In the genomic region with DNA sequence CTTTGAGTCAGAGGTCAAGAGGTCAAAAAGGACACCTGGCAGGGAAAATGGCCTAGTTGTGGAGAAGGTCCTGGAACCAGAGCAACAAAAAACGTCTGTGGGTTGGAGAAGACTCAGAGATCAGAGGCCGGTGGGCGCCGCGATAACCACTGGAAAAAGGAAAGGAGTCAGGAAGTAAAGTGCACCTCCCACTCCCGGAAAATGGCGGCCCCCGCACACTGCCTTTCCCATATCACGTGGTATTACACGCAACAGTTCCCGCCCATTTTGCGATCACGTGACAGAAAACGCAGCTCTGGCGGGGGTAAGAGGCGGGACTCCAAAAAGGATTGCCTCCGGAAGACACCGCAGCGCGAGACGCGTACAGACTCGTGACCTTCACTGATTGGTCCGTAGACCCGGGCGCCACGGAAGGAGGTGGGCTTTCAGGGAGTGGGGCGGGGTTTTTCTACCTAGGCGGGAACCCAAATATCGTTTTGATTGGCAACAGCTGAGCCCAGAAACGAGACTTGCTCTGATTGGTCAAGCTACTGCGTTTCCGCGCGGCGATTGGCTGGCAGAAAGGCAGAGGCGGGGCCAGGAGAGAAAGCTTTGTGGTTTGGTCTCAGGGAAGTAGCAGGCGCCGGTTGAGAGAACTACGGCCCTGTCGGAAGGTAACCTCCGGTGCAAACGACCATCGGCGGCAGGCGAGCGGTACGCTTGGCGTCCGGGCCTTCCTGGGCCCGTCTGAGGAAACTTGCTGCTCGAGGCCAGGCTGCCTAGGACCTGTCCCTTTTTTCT, we compare ENCODE assay signal across 8 cellular contexts. TPM values are rescaled to one million over a fixed set of nuclear protein-coding genes. Genes with fewer than 3 reads are reported as not detected.
DNase-seq lines count a peak whose midpoint lies in the region; ATAC-seq and TF ChIP-seq lines count a peak whose summit lies in the region.

A gene with protein sequence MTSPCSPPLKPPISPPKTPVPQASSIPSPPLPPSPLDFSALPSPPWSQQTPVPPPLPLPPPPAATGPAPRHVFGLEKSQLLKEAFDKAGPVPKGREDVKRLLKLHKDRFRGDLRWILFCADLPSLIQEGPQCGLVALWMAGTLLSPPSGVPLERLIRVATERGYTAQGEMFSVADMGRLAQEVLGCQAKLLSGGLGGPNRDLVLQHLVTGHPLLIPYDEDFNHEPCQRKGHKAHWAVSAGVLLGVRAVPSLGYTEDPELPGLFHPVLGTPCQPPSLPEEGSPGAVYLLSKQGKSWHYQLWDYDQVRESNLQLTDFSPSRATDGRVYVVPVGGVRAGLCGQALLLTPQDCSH (minus strand): TSS at position 193 of the 780 bp plus-strand sequence. CDS start 674 bp downstream, outside the sequence.

- no peaks in the 10 kb centered on the region for H3F3A ChIP-seq in SK-N-SH (replicated peaks; ENCODE audit: insufficient read depth)

- no peak for TF ChIP-seq RAD21 in SK-N-SH (IDR thresholded peaks at IDR 0.05; ENCODE audit: low read length)

- peak within 1 kb of the TSS; percentile 100 for H3K4me3 Mint-ChIP-seq in activated naive CD4-positive, alpha-beta T cell treated with anti-CD3 and anti-CD28 coated beads, Interleukin-2, amount 50 U/mL, for 24 hours

- H3K9me3 ChIP-seq in SK-N-SH, result no peaks in the 10 kb centered on the region

- H3K27ac ChIP-seq in SK-N-SH (ENCODE audit: low read depth in 2 of 2, low read length in 1 of 2), result peak within 1 kb of the TSS; percentile 81 to 88
- peak within 1 kb of the TSS; percentile 91 for H3K27ac ChIP-seq in temporal lobe (ENCODE audit: low read depth, low read length)

- H3K4me2 ChIP-seq in SK-N-SH, result peak within 1 kb of the TSS; percentile 90

- DNase-seq in GM04504 (ENCODE audit: low read depth) (peak; percentile 100), NCI-H1048 (lab: John Stamatoyannopoulos, UW) (peak; percentile 98), SK-N-SH (peak; percentile 96), globus pallidus (ENCODE audit: low spot score) (peak; percentile 100), nucleus accumbens (lab: John Stamatoyannopoulos, UW) (peak; percentile 98 to 100 (median 100))

- H3K27me3 ChIP-seq in SK-N-SH (ENCODE audit: insufficient read depth), result no peaks in the 10 kb centered on the region

- no peak for TF ChIP-seq EP300 in SK-N-SH (IDR thresholded peaks at IDR 0.05; ENCODE audit: borderline replicate concordance in 1 of 2, low read depth in 1 of 2, low read length in 1 of 2)

- H3K27me3 Mint-ChIP-seq in activated naive CD4-positive, alpha-beta T cell treated with anti-CD3 and anti-CD28 coated beads, Interleukin-2, amount 50 U/mL, for 24 hours, result no peaks in the 10 kb centered on the region

- POLR2A ChIA-PET in SK-N-SH (lab: Yijun Ruan, JAX), result interaction anchor here (0.6 to 1.5 kb wide), 7 partner anchors 28 to 519 kb away, joined by 3 to 20 read pairs (median 6); partner anchors contain the start of genes COQ8B, EGLN2, ITPKC and RAB4B

- peaks cover 16% of the 10 kb centered on the region for H4K20me1 ChIP-seq in SK-N-SH (ENCODE audit: insufficient read depth)

- peaks cover 33% of the 10 kb centered on the region for H3K4me1 Mint-ChIP-seq in activated naive CD4-positive, alpha-beta T cell treated with anti-CD3 and anti-CD28 coated beads, Interleukin-2, amount 50 U/mL, for 24 hours

- H2AFZ ChIP-seq in SK-N-SH (ENCODE audit: low read depth), result peak within 1 kb of the TSS; percentile 75; the same call in 1 of the 2 replicates

- peaks cover 14 to 25% of the 10 kb centered on the region in 2 experiments; a peak in 2 of 4 replicates for H3K4me1 ChIP-seq in SK-N-SH (ENCODE audit: control insufficient read depth in 1 of 2, insufficient read depth in 2 of 2, low read depth in 1 of 2, low read length in 1 of 2)

- peak within 1 kb of the TSS; percentile 88 for H3K9ac ChIP-seq in SK-N-SH

- peaks cover 21% of the 10 kb centered on the region for H3K36me3 Mint-ChIP-seq in activated naive CD4-positive, alpha-beta T cell treated with anti-CD3 and anti-CD28 coated beads, Interleukin-2, amount 50 U/mL, for 24 hours

- CTCF ChIA-PET in SK-N-SH (lab: Yijun Ruan, JAX), result interaction anchor here (1.1 to 3.0 kb wide), 2 partner anchors 56 to 87 kb away, joined by 6 to 18 read pairs; no protein-coding TSS in a partner anchor

- 1% methylated on average over 44 of the region's 52 CpGs for WGBS in SK-N-SH (ENCODE audit: low lambda C conversion rate)

- no peaks in the 10 kb centered on the region for H3K9me3 Mint-ChIP-seq in activated naive CD4-positive, alpha-beta T cell treated with anti-CD3 and anti-CD28 coated beads, Interleukin-2, amount 50 U/mL, for 24 hours

- H3K27ac Mint-ChIP-seq in activated naive CD4-positive, alpha-beta T cell treated with anti-CD3 and anti-CD28 coated beads, Interleukin-2, amount 50 U/mL, for 24 hours, result peak within 1 kb of the TSS; percentile 100

- peak; percentile 79 for ATAC-seq in HG02571 (IDR thresholded peaks at IDR 0.05; ENCODE audit: unreplicated experiment)

- H3K4me3 ChIP-seq in SK-N-SH (ENCODE audit: low read depth in 2 of 2, low read length in 1 of 2), result peak within 1 kb of the TSS; percentile 74 to 75

- TF ChIP-seq CTCF in SK-N-SH (IDR thresholded peaks at IDR 0.05), result no peak

- peaks cover 58% of the 10 kb centered on the region for H3K79me2 ChIP-seq in SK-N-SH (ENCODE audit: insufficient read depth)

- H3K9me2 ChIP-seq in SK-N-SH, result no peaks in the 10 kb centered on the region

- H3K36me3 ChIP-seq in SK-N-SH (replicated peaks in 1 of 2; ENCODE audit: control insufficient read depth in 1 of 2, insufficient read depth in 2 of 2, low read length in 1 of 2), result peaks cover 0 to 10% of the 10 kb centered on the region in 2 experiments

TF ChIP-seq in SK-N-SH, 30 proteins besides CTCF, POLR2A, EP300 and RAD21 (continues in another document):
- TF ChIP-seq GABPA (IDR thresholded peaks at IDR 0.05; ENCODE audit: low read depth), result peak; percentile 72
- no peak for TF ChIP-seq RCOR1 (IDR thresholded peaks at IDR 0.05; ENCODE audit: low read length)
- TF ChIP-seq, protein P1, sequence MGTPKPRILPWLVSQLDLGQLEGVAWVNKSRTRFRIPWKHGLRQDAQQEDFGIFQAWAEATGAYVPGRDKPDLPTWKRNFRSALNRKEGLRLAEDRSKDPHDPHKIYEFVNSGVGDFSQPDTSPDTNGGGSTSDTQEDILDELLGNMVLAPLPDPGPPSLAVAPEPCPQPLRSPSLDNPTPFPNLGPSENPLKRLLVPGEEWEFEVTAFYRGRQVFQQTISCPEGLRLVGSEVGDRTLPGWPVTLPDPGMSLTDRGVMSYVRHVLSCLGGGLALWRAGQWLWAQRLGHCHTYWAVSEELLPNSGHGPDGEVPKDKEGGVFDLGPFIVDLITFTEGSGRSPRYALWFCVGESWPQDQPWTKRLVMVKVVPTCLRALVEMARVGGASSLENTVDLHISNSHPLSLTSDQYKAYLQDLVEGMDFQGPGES (IDR thresholded peaks at IDR 0.05; ENCODE audit: low read depth, low read length), result peak; percentile 66
- TF ChIP-seq ELF1 (IDR thresholded peaks at IDR 0.05), result peak; percentile 81
- TF ChIP-seq NRF1 (IDR thresholded peaks at IDR 0.05; ENCODE audit: low read depth, low read length), result no peak
- TF ChIP-seq USF2 (IDR thresholded peaks at IDR 0.05; ENCODE audit: borderline replicate concordance, low read depth, low read length), result peak; percentile 96
- TF ChIP-seq POLR2AphosphoS5 (IDR thresholded peaks at IDR 0.05; ENCODE audit: low read depth, low read length), result peak; percentile 85
- peak; percentile 89 for TF ChIP-seq MAX (IDR thresholded peaks at IDR 0.05; ENCODE audit: low read depth)
- TF ChIP-seq MEF2A (IDR thresholded peaks at IDR 0.05; ENCODE audit: borderline replicate concordance, low read depth), result no peak
- peak; percentile 54 for TF ChIP-seq MXI1 (IDR thresholded peaks at IDR 0.05; ENCODE audit: low read depth, low read length)
- TF ChIP-seq RXRA (IDR thresholded peaks at IDR 0.05; ENCODE audit: borderline replicate concordance, low read depth), result no peak; the same call in 1 of the 2 replicates
- no peak for TF ChIP-seq TCF12 (IDR thresholded peaks at IDR 0.05)
- no peak for TF ChIP-seq JUND (IDR thresholded peaks at IDR 0.05)
- no peak; the same call in 1 of the 2 replicates for TF ChIP-seq SIN3A (IDR thresholded peaks at IDR 0.05; ENCODE audit: borderline replicate concordance, low read depth, low read length)
- peak; percentile 94 for TF ChIP-seq CHD2 (IDR thresholded peaks at IDR 0.05; ENCODE audit: low read length, partially characterized antibody)
- TF ChIP-seq YY1 (IDR thresholded peaks at IDR 0.05; ENCODE audit: low read depth), result peak; percentile 94
- TF ChIP-seq RFX5 (IDR thresholded peaks at IDR 0.05; ENCODE audit: low read length), result peak; percentile 99
- TF ChIP-seq, protein P2, sequence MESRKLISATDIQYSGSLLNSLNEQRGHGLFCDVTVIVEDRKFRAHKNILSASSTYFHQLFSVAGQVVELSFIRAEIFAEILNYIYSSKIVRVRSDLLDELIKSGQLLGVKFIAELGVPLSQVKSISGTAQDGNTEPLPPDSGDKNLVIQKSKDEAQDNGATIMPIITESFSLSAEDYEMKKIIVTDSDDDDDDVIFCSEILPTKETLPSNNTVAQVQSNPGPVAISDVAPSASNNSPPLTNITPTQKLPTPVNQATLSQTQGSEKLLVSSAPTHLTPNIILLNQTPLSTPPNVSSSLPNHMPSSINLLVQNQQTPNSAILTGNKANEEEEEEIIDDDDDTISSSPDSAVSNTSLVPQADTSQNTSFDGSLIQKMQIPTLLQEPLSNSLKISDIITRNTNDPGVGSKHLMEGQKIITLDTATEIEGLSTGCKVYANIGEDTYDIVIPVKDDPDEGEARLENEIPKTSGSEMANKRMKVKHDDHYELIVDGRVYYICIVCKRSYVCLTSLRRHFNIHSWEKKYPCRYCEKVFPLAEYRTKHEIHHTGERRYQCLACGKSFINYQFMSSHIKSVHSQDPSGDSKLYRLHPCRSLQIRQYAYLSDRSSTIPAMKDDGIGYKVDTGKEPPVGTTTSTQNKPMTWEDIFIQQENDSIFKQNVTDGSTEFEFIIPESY (IDR thresholded peaks at IDR 0.05; ENCODE audit: borderline replicate concordance, low read depth), result peak; percentile 85; the same call in 1 of the 2 replicates

RNA-seq across cellular contexts. Expression of the gene that starts here (rescaled TPM):
- 4.5 and 6.4 TPM in 2 replicates for polyA plus RNA-seq in SK-N-SH (2012; rRNA removed)
- polyA plus RNA-seq in SK-N-SH (2012; cell fraction: cytosol; rRNA removed), result 3.1 and 3.7 TPM in 2 replicates
- 12.9 and 13.9 TPM in 2 replicates for polyA plus RNA-seq in SK-N-SH (2012; cell fraction: nucleus; rRNA removed)
- 0.74 TPM for total RNA-seq in temporal lobe

Comparison
In these comparisons a context has a peak if more than half of its experiments do, and no peak if none do; other contexts are left out.
1. Peak in every context shown above with its lines: DNase-seq, ATAC-seq, H3K4me3 ChIP-seq and H3K27ac ChIP-seq.